1 cellular context compared by ENCODE assay signal in genomic region chr3:88058593-88059379, GRCh38.
TF ChIP-seq lines count a peak whose summit lies in the region.

TSS of gene CGGBP1 (minus strand) at chr3:88059005. CDS start at chr3:88055976, 3,029 bp downstream.
TSS of gene ZNF654 (plus strand) at chr3:88059255. CDS start at chr3:88059320, 65 bp downstream.

TF ChIP-seq in GM12878, 131 proteins besides CTCF, POLR2A, EP300 and RAD21 (continued from another document and continues in another):
- TF ChIP-seq IKZF1 (conservative IDR thresholded peaks at IDR 0.05) (peak; percentile 92), LARP7 (IDR thresholded peaks at IDR 0.05) (peak; percentile 90), RBBP5 (conservative IDR thresholded peaks at IDR 0.05) (no peak), SREBF1 (IDR thresholded peaks at IDR 0.05; ENCODE audit: low read length) (no peak), ZBTB40 (IDR thresholded peaks at IDR 0.05; ENCODE audit: borderline replicate concordance) (peak; percentile 94), IKZF2 (IDR thresholded peaks at IDR 0.05) (peak; percentile 35 to 74; a peak in 3 of 4 replicates), NKRF (conservative IDR thresholded peaks at IDR 0.05) (peak; percentile 81; the same call in 1 of the 2 replicates), MTA3 (IDR thresholded peaks at IDR 0.05; ENCODE audit: borderline replicate concordance, low read length) (no peak), RAD51 (IDR thresholded peaks at IDR 0.05) (no peak), DPF2 (IDR thresholded peaks at IDR 0.05) (peak; percentile 100), CEBPB (IDR thresholded peaks at IDR 0.05; ENCODE audit: borderline replicate concordance in 1 of 2, low read depth in 2 of 2, low read length in 2 of 2) (no peak), ETV6 (conservative IDR thresholded peaks at IDR 0.05 in 1 of 2, IDR thresholded peaks at IDR 0.05 in 1 of 2; ENCODE audit: borderline replicate concordance in 1 of 2, low read depth in 1 of 2) (no peak), CREB1 (IDR thresholded peaks at IDR 0.05; ENCODE audit: low read depth) (peak; percentile 72), BRCA1 (IDR thresholded peaks at IDR 0.05; ENCODE audit: low read depth, low read length) (no peak), PKNOX1 (IDR thresholded peaks at IDR 0.05) (peak; percentile 100), CBX5 (IDR thresholded peaks at IDR 0.05; ENCODE audit: low read depth) (peak; percentile 74), NFYA (IDR thresholded peaks at IDR 0.05; ENCODE audit: borderline replicate concordance, low read depth, low read length) (peak; percentile 28), ATF2 (IDR thresholded peaks at IDR 0.05; ENCODE audit: low read length) (no peak), ESRRA (IDR thresholded peaks at IDR 0.05; ENCODE audit: low read length) (no peak), ZZZ3 (IDR thresholded peaks at IDR 0.05; ENCODE audit: control insufficient read depth, insufficient read length, low read depth) (no peak), CHD4 (IDR thresholded peaks at IDR 0.05) (no peak), HDAC2 (IDR thresholded peaks at IDR 0.05) (no peak), ATF7 (IDR thresholded peaks at IDR 0.05; ENCODE audit: low read depth) (no peak; the same call in 1 of the 2 replicates), E4F1 (IDR thresholded peaks at IDR 0.05; ENCODE audit: borderline replicate concordance, partially characterized antibody) (peak; percentile 93), NRF1 (conservative IDR thresholded peaks at IDR 0.05; ENCODE audit: low read depth, low read length) (no peak), CBX3 (IDR thresholded peaks at IDR 0.05; ENCODE audit: borderline replicate concordance, low read depth) (no peak), TAF1 (IDR thresholded peaks at IDR 0.05; ENCODE audit: borderline replicate concordance, low read depth, low read length) (peak; percentile 64), ELK1 (IDR thresholded peaks at IDR 0.05; ENCODE audit: low read depth, low read length) (peak; percentile 82), TCF12 (IDR thresholded peaks at IDR 0.05; ENCODE audit: low read depth, low read length) (no peak), HCFC1 (IDR thresholded peaks at IDR 0.05; ENCODE audit: low read length) (peak; percentile 52), RB1 (IDR thresholded peaks at IDR 0.05; ENCODE audit: borderline replicate concordance) (peak; percentile 64; the same call in 1 of the 2 replicates), PBX3 (IDR thresholded peaks at IDR 0.05; ENCODE audit: insufficient replicate concordance, low read depth, low read length) (peak; percentile 100), GATAD2B (conservative IDR thresholded peaks at IDR 0.05; ENCODE audit: low read depth) (peak; percentile 87), ZNF217 (IDR thresholded peaks at IDR 0.05) (peak; percentile 38; the same call in 1 of the 2 replicates), CREM (IDR thresholded peaks at IDR 0.05; ENCODE audit: low read depth) (peak; percentile 74; the same call in 1 of the 2 replicates), PAX5 (IDR thresholded peaks at IDR 0.05; ENCODE audit: borderline replicate concordance, low read depth, low read length) (no peak), NFXL1 (IDR thresholded peaks at IDR 0.05; ENCODE audit: borderline replicate concordance) (peak; percentile 86), BHLHE40 (IDR thresholded peaks at IDR 0.05; ENCODE audit: borderline replicate concordance in 1 of 2, low read depth in 2 of 2, low read length in 1 of 2) (peak in 1 of 2 experiments; percentile 59; a peak in 1 of 4 replicates), SKIL (IDR thresholded peaks at IDR 0.05; ENCODE audit: low read depth, poor library complexity, severe bottlenecking) (peak; percentile 72), MEF2A (IDR thresholded peaks at IDR 0.05; ENCODE audit: insufficient read depth, low read depth, low read length) (0 out of 2 replicates have a peak, but pooled peaks have one; percentile 23), RUNX3 (IDR thresholded peaks at IDR 0.05; ENCODE audit: low read length) (peak; percentile 51), CEBPZ (IDR thresholded peaks at IDR 0.05; ENCODE audit: low read depth, low read length) (peak; percentile 96), MTA2 (IDR thresholded peaks at IDR 0.05; ENCODE audit: low read depth) (no peak), POLR2AphosphoS2 (IDR thresholded peaks at IDR 0.05; ENCODE audit: low read depth, low read length) (peak; percentile 79; the same call in 1 of the 2 replicates), FOS (IDR thresholded peaks at IDR 0.05; ENCODE audit: borderline replicate concordance, extremely low read depth, insufficient read length) (peak; percentile 93)
